In genomic region chr5:127752503-127753265, GRCh38 we compare ENCODE assay signal across 1 cellular context.
TF ChIP-seq lines count a peak whose summit lies in the region.
"Not testable (repeated sequence)": the region's sequence is repeated elsewhere in the genome, so short reads cannot be mapped to it uniquely, and the experiment has no call there.

No MANE protein-coding gene starts in this region.

TF ChIP-seq in K562, 482 proteins besides CTCF, POLR2A, EP300 and RAD21 (continued from another document):
- TF ChIP-seq ZBTB9 (CRISPR knock-in tag; IDR thresholded peaks at IDR 0.05) (0 out of 2 replicates have a peak, but pooled peaks have one; percentile 24), POLR2H (tag; IDR thresholded peaks at IDR 0.05; ENCODE audit: low read depth) (peak; percentile 39), NR2C2 (tag; IDR thresholded peaks at IDR 0.05) (peak; percentile 33; the same call in 1 of the 2 replicates), FOXK2 (conservative IDR thresholded peaks at IDR 0.05 in 1 of 2, IDR thresholded peaks at IDR 0.05 in 1 of 2; ENCODE audit: low read depth in 2 of 2) (peak; percentile 67 to 78), MNT (conservative IDR thresholded peaks at IDR 0.05) (peak in 1 of 2 experiments; percentile 25; a peak in 1 of 4 replicates), ZNF592 (IDR thresholded peaks at IDR 0.05) (peak; percentile 64; the same call in 1 of the 2 replicates), YY1 (IDR thresholded peaks at IDR 0.05; ENCODE audit: borderline replicate concordance in 1 of 3, control insufficient read depth in 1 of 3, extremely low read depth in 1 of 3, insufficient read depth in 3 of 3, insufficient read length in 1 of 3, insufficient replicate concordance in 2 of 3, low read depth in 1 of 3, low read length in 2 of 3) (peak; percentile 28 to 83 (median 60)), NFRKB (IDR thresholded peaks at IDR 0.05; ENCODE audit: low read depth) (peak; percentile 92; the same call in 1 of the 2 replicates), ATF1 (tag; IDR thresholded peaks at IDR 0.05) (0 out of 2 replicates have a peak, but pooled peaks have one; percentile 36), NR2C1 (tag; IDR thresholded peaks at IDR 0.05) (0 out of 2 replicates have a peak, but pooled peaks have one; percentile 14), MAZ (CRISPR knock-in tag; conservative IDR thresholded peaks at IDR 0.05 in 1 of 2, IDR thresholded peaks at IDR 0.05 in 1 of 2) (peak in 1 of 2 experiments; percentile 48; a peak in 1 of 4 replicates), MGA (IDR thresholded peaks at IDR 0.05) (peak; percentile 39; the same call in 1 of the 2 replicates), RBFOX2 (IDR thresholded peaks at IDR 0.05; ENCODE audit: low read depth, low read length) (peak; percentile 63), TAF9B (IDR thresholded peaks at IDR 0.05; ENCODE audit: partially characterized antibody) (peak; percentile 62), ID3 (tag; IDR thresholded peaks at IDR 0.05) (0 out of 2 replicates have a peak, but pooled peaks have one; percentile 46), EP400 (IDR thresholded peaks at IDR 0.05) (peak; percentile 68), EHMT2 (IDR thresholded peaks at IDR 0.05) (peak; percentile 62; the same call in 1 of the 2 replicates), POLR2G (IDR thresholded peaks at IDR 0.05; ENCODE audit: low read depth, low read length) (peak; percentile 62), SUPT5H (IDR thresholded peaks at IDR 0.05) (0 out of 2 replicates have a peak, but pooled peaks have one; percentile 31), CXXC5 (CRISPR knock-in tag; IDR thresholded peaks at IDR 0.05) (0 out of 2 replicates have a peak, but pooled peaks have one; percentile 22), ZBTB11 (CRISPR knock-in tag; IDR thresholded peaks at IDR 0.05) (0 out of 6 replicates have a peak, but pooled peaks of 1 of the 3 experiments have one; percentile 33), SMAD4 (CRISPR knock-in tag; conservative IDR thresholded peaks at IDR 0.05) (peak; percentile 49)
- TF ChIP-seq NR2C2 (CRISPR knock-in tag; IDR thresholded peaks at IDR 0.05); ATF1 (CRISPR knock-in tag; IDR thresholded peaks at IDR 0.05); NR2C1 (IDR thresholded peaks at IDR 0.05); ID3 (CRISPR knock-in tag; IDR thresholded peaks at IDR 0.05): not testable (repeated sequence)
